19 cellular contexts compared by ENCODE assay signal in the genomic region with DNA sequence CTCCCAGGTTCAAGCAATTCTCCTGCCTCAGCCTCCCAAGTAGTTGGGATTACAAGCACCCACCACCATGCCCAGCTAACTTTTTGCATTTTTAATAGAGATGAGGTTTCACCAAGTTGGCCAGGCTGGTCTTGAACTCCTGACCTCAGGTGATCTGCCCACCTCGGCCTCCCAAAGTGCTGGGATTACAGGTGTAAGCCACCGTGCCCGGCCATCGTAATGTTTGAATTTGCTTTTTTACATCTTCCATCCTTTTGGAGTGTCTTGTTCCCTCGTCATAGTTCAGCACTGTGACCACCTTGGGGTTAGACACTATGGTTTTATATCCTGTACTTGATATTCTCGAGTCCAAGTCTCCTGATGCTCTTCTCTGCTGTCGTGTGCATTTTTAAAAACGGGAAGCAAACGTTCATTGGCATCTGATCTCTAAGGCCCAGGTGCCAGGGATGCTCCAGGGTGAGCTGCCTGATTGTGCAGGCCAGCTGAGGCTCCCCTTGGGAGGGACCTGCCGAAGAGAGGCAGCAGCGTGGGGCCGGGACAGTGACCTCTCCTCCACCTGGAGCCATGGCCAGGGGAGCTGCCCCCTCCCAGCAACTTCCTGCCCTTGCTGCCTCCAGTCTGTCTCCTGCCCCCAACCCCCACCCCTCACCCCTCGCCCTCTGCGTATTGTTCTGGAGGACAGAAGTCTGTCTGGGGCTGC. TPM values are rescaled to one million over a fixed set of nuclear protein-coding genes. Genes with fewer than 3 reads are reported as not detected.
"Had no signal": no experiment of that assay in that cellular context is flagged by ENCODE, and none has a peak within 500 bp of the region (broad histone marks: within the 10 kb centered on the region; RNA-seq: fewer than 3 reads in every experiment).

No MANE protein-coding gene starts in this region.

- H3K4me1 ChIP-seq: body of pancreas, stomach, upper lobe of left lung had no signal

- H3K9me3 ChIP-seq: body of pancreas, stomach, thoracic aorta, upper lobe of left lung had no signal

- DNase-seq: activated T-cell treated with anti-CD3 and anti-CD28 coated beads, Interleukin-2, amount 50 U/mL, for 72 hours; amygdala; immature natural killer cell; kidney glomerular epithelial cell; left ventricle myocardium superior; naive thymus-derived CD4-positive, alpha-beta T cell; nucleus accumbens; retina; small intestine; stimulated activated CD4-positive, alpha-beta T cell treated with anti-CD3 and anti-CD28 coated beads, Interleukin-15, amount 100 ng/mL, for 24 hours; stimulated activated CD4-positive, alpha-beta T cell treated with anti-CD3 and anti-CD28 coated beads, Interleukin-2, amount 100 ng/mL, for 48 hours; stomach had no signal

- H3K27me3 ChIP-seq: body of pancreas, stomach, upper lobe of left lung had no signal

- FAIRE-seq: colon, frontal cortex, small intestine had no signal

- H3K4me3 ChIP-seq: body of pancreas, stomach, thoracic aorta, upper lobe of left lung had no signal

- ATAC-seq: activated CD4-positive, CD25-positive, alpha-beta regulatory T cell treated with anti-CD3 and anti-CD28 coated beads, Interleukin-2, amount 50 U/mL, for 24 hours; activated T-cell treated with anti-CD3 and anti-CD28 coated beads, Interleukin-2, amount 50 U/mL, for 72 hours; body of pancreas; left ventricle myocardium superior; naive thymus-derived CD4-positive, alpha-beta T cell had no signal

- H3K27ac ChIP-seq: body of pancreas, stomach, thoracic aorta, upper lobe of left lung had no signal

RNA-seq across cellular contexts. Expression of a gene that starts 36.5 kb away (rescaled TPM):
- total RNA-seq: activated CD8-positive, alpha-beta memory T cell treated with anti-CD3 and anti-CD28 coated beads for 36 hours; activated T-cell treated with anti-CD3 and anti-CD28 coated beads, Interleukin-2, amount 50 U/mL, for 72 hours; left ventricle myocardium superior; thoracic aorta had no signal
